Comparison of ENCODE assay signal across 9 cellular contexts in genomic region chr2:197838036-197838435, GRCh38. TPM values are rescaled to one million over a fixed set of nuclear protein-coding genes. Genes with fewer than 3 reads are reported as not detected.
DNase-seq lines count a peak whose midpoint lies in the region; ATAC-seq lines count a peak whose summit lies in the region.
"Had no signal": no experiment of that assay in that cellular context is flagged by ENCODE, and none has a peak within 500 bp of the region (broad histone marks: within the 10 kb centered on the region; RNA-seq: fewer than 3 reads in every experiment).

No MANE protein-coding gene starts in this region.

- peak overlapping the region; percentile 58 for H3K4me3 Mint-ChIP-seq in activated naive CD8-positive, alpha-beta T cell

- peak overlapping the region; percentile 83 for H3K27ac Mint-ChIP-seq in activated naive CD8-positive, alpha-beta T cell

- no peaks in the 10 kb centered on the region for H3K9me3 Mint-ChIP-seq in activated naive CD8-positive, alpha-beta T cell (ENCODE audit: low read depth)

- no peaks in the 10 kb centered on the region for H3K27me3 Mint-ChIP-seq in activated naive CD8-positive, alpha-beta T cell

- peaks cover 2% of the 10 kb centered on the region for H3K36me3 Mint-ChIP-seq in activated naive CD8-positive, alpha-beta T cell

- H3K4me1 Mint-ChIP-seq in activated naive CD8-positive, alpha-beta T cell (ENCODE audit: low read depth) = peaks cover 55% of the 10 kb centered on the region

- peak; percentile 85 for ATAC-seq in GM19328 (IDR thresholded peaks at IDR 0.05; ENCODE audit: unreplicated experiment)
- ATAC-seq in HG03196 (IDR thresholded peaks at IDR 0.05; ENCODE audit: unreplicated experiment) = peak; percentile 99
- ATAC-seq: HCT116 had no signal

- DNase-seq in CD1c-positive myeloid dendritic cell (ENCODE audit: extremely low spot score) = peak; percentile 70
- peak; percentile 13 to 70 for DNase-seq in lung microvascular endothelial cell (ENCODE audit: low read depth in 2 of 2)
- DNase-seq in mesenteric fat pad (ENCODE audit: low spot score) = no peak
- DNase-seq in NCI-H1930 (lab: John Stamatoyannopoulos, UW) = no peak
- DNase-seq in NK-92 treated with Interleukin-12 subunit alpha and Interleukin-12 subunit beta, amount 100 ng/mL, for 24 hours (lab: John Stamatoyannopoulos, UW) = no peak

RNA-seq across cellular contexts. Expression of gene PLCL1, which starts 33.6 kb away (rescaled TPM):
- total RNA-seq in lung microvascular endothelial cell (0.20 and 1.7 TPM in 2 replicates), mesenteric fat pad (3.6 TPM)

RNA-seq across cellular contexts. Expression of gene BOLL, which starts 52.9 kb away (rescaled TPM):
- total RNA-seq in lung microvascular endothelial cell (not detected in 2 replicates), mesenteric fat pad (not detected)

Comparison
In these comparisons a context has a peak if more than half of its experiments do, and no peak if none do; other contexts are left out.
1. DNase-seq: peak in CD1c-positive myeloid dendritic cell (single experiment) and lung microvascular endothelial cell (2 of 2); none in mesenteric fat pad (single experiment), NCI-H1930 (0 of 2) and NK-92 treated with Interleukin-12 subunit alpha and Interleukin-12 subunit beta, amount 100 ng/mL, for 24 hours (single experiment).